21 cellular contexts compared by ENCODE assay signal in genomic region chr19:33024398-33024797, GRCh38. TPM values are rescaled to one million over a fixed set of nuclear protein-coding genes. Genes with fewer than 3 reads are reported as not detected.
DNase-seq lines count a peak whose midpoint lies in the region; ATAC-seq and TF ChIP-seq lines count a peak whose summit lies in the region.
"Had no signal": no experiment of that assay in that cellular context is flagged by ENCODE, and none has a peak within 500 bp of the region (broad histone marks: within the 10 kb centered on the region; RNA-seq: fewer than 3 reads in every experiment).

No MANE protein-coding gene starts in this region.

- ATAC-seq in HCT116 (peak; percentile 91), Panc1 (peak; percentile 28; the same call in 1 of the 2 replicates)
- no peak for ATAC-seq in activated CD8-positive, alpha-beta T cell treated with anti-CD3 and anti-CD28 coated beads, Interleukin-2, amount 10 ng/mL, durations not matched to agents 7 days and 5 days
- no peak for ATAC-seq in activated CD4-positive, alpha-beta T cell treated with anti-CD3 and anti-CD28 coated beads for 36 hours
- ATAC-seq: Right ventricle myocardium inferior had no signal

- H3K36me3 Mint-ChIP-seq in type B pancreatic cell = peaks cover 3% of the 10 kb centered on the region
- peaks cover 2% of the 10 kb centered on the region for H3K36me3 Mint-ChIP-seq in activated CD8-positive, alpha-beta T cell treated with anti-CD3 and anti-CD28 coated beads, Interleukin-2, amount 10 ng/mL, durations not matched to agents 7 days and 5 days (ENCODE audit: low read depth)
- no peaks in the 10 kb centered on the region for H3K36me3 Mint-ChIP-seq in activated CD4-positive, alpha-beta T cell treated with anti-CD3 and anti-CD28 coated beads for 36 hours (ENCODE audit: low read depth)

- intact Hi-C loops in HCT116 (cut with micrococcal nuclease) (no loop called here), Panc1 (cut with micrococcal nuclease; ENCODE audit: unreplicated experiment) (no loop called here)
- intact Hi-C loops in activated CD4-positive, alpha-beta T cell treated with anti-CD3 and anti-CD28 coated beads for 36 hours (cut with DNase I, micrococcal nuclease) = no loop called here

- no peaks in the 10 kb centered on the region for H3K9me2 ChIP-seq in HCT116 (ENCODE audit: insufficient read depth)

- H3K27me3 Mint-ChIP-seq in type B pancreatic cell = no peaks in the 10 kb centered on the region
- H3K27me3 Mint-ChIP-seq in activated CD8-positive, alpha-beta T cell treated with anti-CD3 and anti-CD28 coated beads, Interleukin-2, amount 10 ng/mL, durations not matched to agents 7 days and 5 days (ENCODE audit: low read depth) = no peaks in the 10 kb centered on the region
- H3K27me3 Mint-ChIP-seq in activated CD4-positive, alpha-beta T cell treated with anti-CD3 and anti-CD28 coated beads for 36 hours = no peaks in the 10 kb centered on the region
- H3K27me3 Mint-ChIP-seq: B cell had no signal

- H3K4me2 ChIP-seq in HCT116 (ENCODE audit: low read length) = peak overlapping the region; percentile 66

- no peaks in the 10 kb centered on the region for H3K4me1 Mint-ChIP-seq in type B pancreatic cell (ENCODE audit: unreplicated experiment)
- no peaks in the 10 kb centered on the region for H3K4me1 Mint-ChIP-seq in activated CD8-positive, alpha-beta T cell treated with anti-CD3 and anti-CD28 coated beads, Interleukin-2, amount 10 ng/mL, durations not matched to agents 7 days and 5 days (ENCODE audit: low read depth)
- H3K4me1 Mint-ChIP-seq in activated CD4-positive, alpha-beta T cell treated with anti-CD3 and anti-CD28 coated beads for 36 hours = no peaks in the 10 kb centered on the region
- H3K4me1 Mint-ChIP-seq: B cell had no signal

- no peak for TF ChIP-seq RAD21 in HCT116 (IDR thresholded peaks at IDR 0.05; ENCODE audit: low read depth)

- H3K4me3 ChIP-seq in HCT116 (replicated peaks in 1 of 2; ENCODE audit: low read depth in 1 of 2, low read length in 2 of 2) (peak overlapping the region in 1 of 2 experiments; percentile 12; a peak in 1 of 4 replicates), Panc1 (ENCODE audit: low read depth in 2 of 2, low read length in 2 of 2) (no peak overlapping the region)

- no TSS peak for BruUV-seq in HCT116 (replicated peaks; lab: Mats Ljungman, UMichigan)
- no TSS peak for BruUV-seq in Panc1 (replicated peaks; lab: Mats Ljungman, UMichigan)

- H3K27me3 ChIP-seq in HCT116 (ENCODE audit: insufficient read depth, low read length) (no peaks in the 10 kb centered on the region), Panc1 (ENCODE audit: control insufficient read depth, insufficient read depth, low read length) (no peaks in the 10 kb centered on the region)

- DNase-seq in HCT116 (ENCODE audit: low read depth, low spot score) = peak; percentile 51
- no peak for DNase-seq in Panc1 (ENCODE audit: low read depth, low spot score)
- peak; percentile 71 for DNase-seq in kidney tubule cell (ENCODE audit: low spot score)
- DNase-seq in NCI-H526 (lab: John Stamatoyannopoulos, UW) = no peak
- no peak for DNase-seq in type B pancreatic cell (ENCODE audit: extremely low spot score, unreplicated experiment)
- no peak for DNase-seq in activated CD8-positive, alpha-beta T cell treated with anti-CD3 and anti-CD28 coated beads, Interleukin-2, amount 10 ng/mL, durations not matched to agents 7 days and 5 days
- DNase-seq in activated CD4-positive, alpha-beta T cell treated with anti-CD3 and anti-CD28 coated beads for 36 hours = no peak
- DNase-seq: DMS79; HFFc6; KG1; NCI-H1105; NCI-H146; NCI-H2029; NCI-H226; NCI-H510A treated with DMSO at 0.1 percent for 48 hours; NCI-H774; NK-92 treated with Interleukin-12 subunit alpha and Interleukin-12 subunit beta, amount 100 ng/mL, for 24 hours had no signal

- in situ Hi-C loops in Panc1 (cut with HindIII; ENCODE audit: low pct_unique_long_range_greater_than_20kb, low sequenced_read_pairs) = no loop called here

- POLR2A ChIA-PET in HCT116 (lab: Charles Lee) = interaction anchor here (1.1 kb wide), 1 partner anchor 17 kb away, joined by 3 read pairs; no protein-coding TSS in a partner anchor
- POLR2A ChIA-PET in Panc1 (lab: Charles Lee) = no interaction called here
- POLR2A ChIA-PET in activated CD8-positive, alpha-beta T cell treated with anti-CD3 and anti-CD28 coated beads, Interleukin-2, amount 10 ng/mL, durations not matched to agents 7 days and 5 days (lab: Charles Lee) = no interaction called here
- POLR2A ChIA-PET in activated CD4-positive, alpha-beta T cell treated with anti-CD3 and anti-CD28 coated beads for 36 hours (lab: Charles Lee) = no interaction called here

- peaks cover 3% of the 10 kb centered on the region for H3K9me3 Mint-ChIP-seq in type B pancreatic cell
- H3K9me3 Mint-ChIP-seq in activated CD8-positive, alpha-beta T cell treated with anti-CD3 and anti-CD28 coated beads, Interleukin-2, amount 10 ng/mL, durations not matched to agents 7 days and 5 days (ENCODE audit: insufficient read depth) = peaks cover 3% of the 10 kb centered on the region
- peaks cover 2% of the 10 kb centered on the region for H3K9me3 Mint-ChIP-seq in activated CD4-positive, alpha-beta T cell treated with anti-CD3 and anti-CD28 coated beads for 36 hours (ENCODE audit: low read depth)

- H3K79me2 ChIP-seq in HCT116 (ENCODE audit: insufficient read depth, low read length) = peaks cover 30% of the 10 kb centered on the region

- peak overlapping the region; percentile 80; the same call in 1 of the 2 replicates for H3K27ac ChIP-seq in 22Rv1
- H3K27ac ChIP-seq in HCT116 (ENCODE audit: low read depth, low read length) = peak overlapping the region; percentile 67
- H3K27ac ChIP-seq in Panc1 (ENCODE audit: low read length) = no peak overlapping the region
- H3K27ac ChIP-seq: HL-60 had no signal

- H3K9me3 ChIP-seq in HCT116 (ENCODE audit: control insufficient read depth in 1 of 2, insufficient read depth in 1 of 2, low read depth in 1 of 2, low read length in 2 of 2) = no peaks in the 10 kb centered on the region
- no peaks in the 10 kb centered on the region for H3K9me3 ChIP-seq in Panc1 (ENCODE audit: control insufficient read depth, insufficient read depth, low read depth, low read length)

- no peaks in the 10 kb centered on the region for H4K20me1 ChIP-seq in HCT116 (ENCODE audit: insufficient read depth)

- RAD21 ChIA-PET in HCT116 (lab: Charles Lee; ENCODE audit: low non-redundant PET in 1 of 2, low total read pairs in 2 of 2, uncharacterized antibody in 2 of 2, unreplicated experiment in 2 of 2) = no interaction called here

- H3K4me1 ChIP-seq in HCT116 (ENCODE audit: control insufficient read depth in 1 of 2, insufficient read depth in 2 of 2, low read length in 2 of 2) = peaks cover 13 to 34% of the 10 kb centered on the region in 2 experiments
- no peaks in the 10 kb centered on the region for H3K4me1 ChIP-seq in Panc1 (ENCODE audit: control insufficient read depth, insufficient read depth, low read length)

- H3K36me3 ChIP-seq in HCT116 (ENCODE audit: control insufficient read depth in 1 of 2, insufficient read depth in 2 of 2, low read length in 2 of 2) (no peaks in the 10 kb centered on the region; a peak in 2 of 4 replicates), Panc1 (ENCODE audit: control insufficient read depth, insufficient read depth, low read length) (peaks cover 13% of the 10 kb centered on the region)

- TF ChIP-seq POLR2A in HCT116 (IDR thresholded peaks at IDR 0.05; ENCODE audit: borderline replicate concordance, extremely low read depth, insufficient read depth, insufficient read length) = no peak

- H3K4me3 Mint-ChIP-seq in type B pancreatic cell = no peak overlapping the region
- no peak overlapping the region for H3K4me3 Mint-ChIP-seq in activated CD8-positive, alpha-beta T cell treated with anti-CD3 and anti-CD28 coated beads, Interleukin-2, amount 10 ng/mL, durations not matched to agents 7 days and 5 days
- no peak overlapping the region for H3K4me3 Mint-ChIP-seq in activated CD4-positive, alpha-beta T cell treated with anti-CD3 and anti-CD28 coated beads for 36 hours
- H3K4me3 Mint-ChIP-seq: B cell, HFFc6 had no signal

- peak overlapping the region; percentile 36 for H3K9ac ChIP-seq in HCT116 (ENCODE audit: low read length)

- CTCF ChIA-PET in HCT116 (lab: Charles Lee) (no interaction called here), Panc1 (lab: Charles Lee) (no interaction called here)
- CTCF ChIA-PET in activated CD8-positive, alpha-beta T cell treated with anti-CD3 and anti-CD28 coated beads, Interleukin-2, amount 10 ng/mL, durations not matched to agents 7 days and 5 days (lab: Charles Lee) = interaction anchor here (1.1 kb wide), 1 partner anchor 48 kb away, joined by 3 read pairs; no protein-coding TSS in a partner anchor
- CTCF ChIA-PET in activated CD4-positive, alpha-beta T cell treated with anti-CD3 and anti-CD28 coated beads for 36 hours (lab: Charles Lee) = interaction anchor here (0.6 kb wide), 1 partner anchor 160 kb away, joined by 3 read pairs; no protein-coding TSS in a partner anchor

- no peak overlapping the region for H3K27ac Mint-ChIP-seq in type B pancreatic cell
- no peak overlapping the region for H3K27ac Mint-ChIP-seq in activated CD8-positive, alpha-beta T cell treated with anti-CD3 and anti-CD28 coated beads, Interleukin-2, amount 10 ng/mL, durations not matched to agents 7 days and 5 days
- H3K27ac Mint-ChIP-seq in activated CD4-positive, alpha-beta T cell treated with anti-CD3 and anti-CD28 coated beads for 36 hours = no peak overlapping the region
- H3K27ac Mint-ChIP-seq: B cell, HFFc6 had no signal

- TF ChIP-seq CTCF in 22Rv1 (IDR thresholded peaks at IDR 0.05) (no peak), HCT116 (IDR thresholded peaks at IDR 0.05 in 2 of 3, conservative IDR thresholded peaks at IDR 0.05 in 1 of 3; ENCODE audit: borderline replicate concordance in 1 of 3, insufficient read depth in 1 of 3, low read depth in 2 of 3, low read length in 2 of 3) (no peak), Panc1 (IDR thresholded peaks at IDR 0.05) (no peak), type B pancreatic cell (conservative IDR thresholded peaks at IDR 0.05) (no peak)

- no peak overlapping the region for H2AFZ ChIP-seq in HCT116 (ENCODE audit: low read depth, low read length, poor library complexity, severe bottlenecking)

RNA-seq across cellular contexts. Expression of gene RHPN2, which starts 40.3 kb away (rescaled TPM):
- 33.3 TPM for total RNA-seq in HCT116 (2021; ENCODE audit: unreplicated experiment)
- polyA plus RNA-seq in HCT116 (2012) = 38.8 and 41.5 TPM in 2 replicates
- 227 TPM for total RNA-seq in Panc1 (2021; ENCODE audit: unreplicated experiment)
- 173 TPM for polyA plus RNA-seq in Panc1 (2012; ENCODE audit: insufficient read length)
- total RNA-seq in type B pancreatic cell (ENCODE audit: low replicate concordance) = 31.6 and 81.6 TPM in 2 replicates
- total RNA-seq in activated CD8-positive, alpha-beta T cell treated with anti-CD3 and anti-CD28 coated beads, Interleukin-2, amount 10 ng/mL, durations not matched to agents 7 days and 5 days = 1 to 10 TPM; 2.5 to 3.0 TPM
- total RNA-seq in activated CD4-positive, alpha-beta T cell treated with anti-CD3 and anti-CD28 coated beads for 36 hours = 1 to 10 TPM; 5.1 to 5.7 TPM

RNA-seq across cellular contexts. Expression of gene FAAP24, which starts 52.4 kb away (rescaled TPM):
- 4.9 TPM for total RNA-seq in HCT116 (2021; ENCODE audit: unreplicated experiment)
- polyA plus RNA-seq in HCT116 (2012) = 2.4 and 3.3 TPM in 2 replicates
- total RNA-seq in Panc1 (2021; ENCODE audit: unreplicated experiment) = 16.0 TPM
- polyA plus RNA-seq in Panc1 (2012; ENCODE audit: insufficient read length) = 10.7 TPM
- 4.3 and 4.5 TPM in 2 replicates for total RNA-seq in type B pancreatic cell (ENCODE audit: low replicate concordance)
- 1 to 10 TPM; 8.8 to 8.9 TPM for total RNA-seq in activated CD8-positive, alpha-beta T cell treated with anti-CD3 and anti-CD28 coated beads, Interleukin-2, amount 10 ng/mL, durations not matched to agents 7 days and 5 days
- 10 to 100 TPM in 1 of 2 experiments, 1 to 10 TPM in 1; 8.9 to 11.9 TPM for total RNA-seq in activated CD4-positive, alpha-beta T cell treated with anti-CD3 and anti-CD28 coated beads for 36 hours

RNA-seq across cellular contexts. Expression of gene CEP89, which starts 52.6 kb away (rescaled TPM):
- total RNA-seq in HCT116 (2021; ENCODE audit: unreplicated experiment) = 27.6 TPM
- 16.6 and 19.9 TPM in 2 replicates for polyA plus RNA-seq in HCT116 (2012)
- 39.9 TPM for total RNA-seq in Panc1 (2021; ENCODE audit: unreplicated experiment)
- polyA plus RNA-seq in Panc1 (2012; ENCODE audit: insufficient read length) = 31.0 TPM
- 29.1 and 37.7 TPM in 2 replicates for total RNA-seq in type B pancreatic cell (ENCODE audit: low replicate concordance)
- 10 to 100 TPM; 20.0 to 23.2 TPM for total RNA-seq in activated CD8-positive, alpha-beta T cell treated with anti-CD3 and anti-CD28 coated beads, Interleukin-2, amount 10 ng/mL, durations not matched to agents 7 days and 5 days
- total RNA-seq in activated CD4-positive, alpha-beta T cell treated with anti-CD3 and anti-CD28 coated beads for 36 hours = 10 to 100 TPM; 16.2 to 18.5 TPM

RNA-seq across cellular contexts. Expression of gene GPATCH1, which starts 56.6 kb away (rescaled TPM):
- 7.8 TPM for total RNA-seq in HCT116 (2021; ENCODE audit: unreplicated experiment)
- polyA plus RNA-seq in HCT116 (2012) = 4.5 and 5.2 TPM in 2 replicates
- 34.7 TPM for total RNA-seq in Panc1 (2021; ENCODE audit: unreplicated experiment)
- polyA plus RNA-seq in Panc1 (2012; ENCODE audit: insufficient read length) = 30.0 TPM
- 12.2 and 12.6 TPM in 2 replicates for total RNA-seq in type B pancreatic cell (ENCODE audit: low replicate concordance)
- 10 to 100 TPM; 12.7 to 13.6 TPM for total RNA-seq in activated CD8-positive, alpha-beta T cell treated with anti-CD3 and anti-CD28 coated beads, Interleukin-2, amount 10 ng/mL, durations not matched to agents 7 days and 5 days
- 10 to 100 TPM in 1 of 2 experiments, 1 to 10 TPM in 1; 9.5 to 11.1 TPM for total RNA-seq in activated CD4-positive, alpha-beta T cell treated with anti-CD3 and anti-CD28 coated beads for 36 hours

Comparison
In these comparisons a context has a peak if more than half of its experiments do, and no peak if none do; other contexts are left out.
1. ATAC-seq: peak in HCT116 (single experiment) and Panc1 (single experiment); none in activated CD8-positive, alpha-beta T cell treated with anti-CD3 and anti-CD28 coated beads, Interleukin-2, amount 10 ng/mL, durations not matched to agents 7 days and 5 days (single experiment) and activated CD4-positive, alpha-beta T cell treated with anti-CD3 and anti-CD28 coated beads for 36 hours (single experiment).
2. DNase-seq: peak in HCT116 (single experiment) and kidney tubule cell (single experiment); none in Panc1 (single experiment), NCI-H526 (0 of 2), type B pancreatic cell (single experiment), activated CD8-positive, alpha-beta T cell treated with anti-CD3 and anti-CD28 coated beads, Interleukin-2, amount 10 ng/mL, durations not matched to agents 7 days and 5 days (single experiment) and activated CD4-positive, alpha-beta T cell treated with anti-CD3 and anti-CD28 coated beads for 36 hours (single experiment).
3. CTCF ChIA-PET loops: an anchor here in activated CD8-positive, alpha-beta T cell treated with anti-CD3 and anti-CD28 coated beads, Interleukin-2, amount 10 ng/mL, durations not matched to agents 7 days and 5 days (1.1 kb wide) and activated CD4-positive, alpha-beta T cell treated with anti-CD3 and anti-CD28 coated beads for 36 hours (0.6 kb wide); none called in HCT116 and Panc1.